8 cellular contexts compared by ENCODE assay signal in genomic region chr6:38671885-38672467, GRCh38. TPM values are rescaled to one million over a fixed set of nuclear protein-coding genes. Genes with fewer than 3 reads are reported as not detected.
DNase-seq lines count a peak whose midpoint lies in the region; ATAC-seq and TF ChIP-seq lines count a peak whose summit lies in the region.

No MANE protein-coding gene starts in this region.

- H3K14ac ChIP-seq in neuronal stem cell (ENCODE audit: low read length) = no peak overlapping the region

- H3K23ac ChIP-seq in neuronal stem cell (ENCODE audit: low read depth, low read length, poor library complexity) = no peak overlapping the region

- no peak overlapping the region for H2BK15ac ChIP-seq in neuronal stem cell (ENCODE audit: low read length)

- peaks cover 0 to 6% (median 0%) of the 10 kb centered on the region in 7 donors for H3K9me3 Mint-ChIP-seq in CD14-positive monocyte

- H2BK12ac ChIP-seq in neuronal stem cell (ENCODE audit: low read length) = no peak overlapping the region

- H2AK5ac ChIP-seq in neuronal stem cell (ENCODE audit: low read depth, low read length) = no peak overlapping the region

- no peak overlapping the region for H4K8ac ChIP-seq in neuronal stem cell (ENCODE audit: low read depth, low read length)

- H3K4me2 ChIP-seq in fibroblast of lung (ENCODE audit: extremely low read depth, insufficient read depth, low read length) (no peak overlapping the region), neuronal stem cell (ENCODE audit: insufficient read depth, low read length, poor library complexity, severe bottlenecking) (no peak overlapping the region)

- H3K36me3 ChIP-seq in fibroblast of lung (ENCODE audit: control insufficient read depth, insufficient read depth, low read length) (no peaks in the 10 kb centered on the region), neuronal stem cell (replicated peaks in 1 of 2; ENCODE audit: control insufficient read depth in 2 of 2, insufficient read depth in 2 of 2, low read length in 2 of 2) (peaks cover 10 to 29% of the 10 kb centered on the region in 2 donors)

- H3K9ac ChIP-seq in fibroblast of lung (ENCODE audit: insufficient read depth, low read length) (no peak overlapping the region), neuronal stem cell (ENCODE audit: low read depth, low read length, poor library complexity) (no peak overlapping the region)

- intact Hi-C loops in CD14-positive monocyte (cut with micrococcal nuclease) = no loop called here

- H4K91ac ChIP-seq in neuronal stem cell (ENCODE audit: low read depth, low read length, poor library complexity) = no peak overlapping the region

- no peak overlapping the region for H2AFZ ChIP-seq in fibroblast of lung (ENCODE audit: low read length)
- no peak overlapping the region for H2AFZ ChIP-seq in neuronal stem cell (ENCODE audit: low read length)

- peaks cover 0 to 1% (median 0%) of the 10 kb centered on the region in 3 donors for H3K27me3 Mint-ChIP-seq in CD14-positive monocyte (ENCODE audit: low read depth in 3 of 3)

- TF ChIP-seq CTCF in CD14-positive monocyte (IDR thresholded peaks at IDR 0.05) (peak; percentile 70), fibroblast of lung (conservative IDR thresholded peaks at IDR 0.05 in 1 of 2, IDR thresholded peaks at IDR 0.05 in 1 of 2; ENCODE audit: low read depth in 1 of 2, low read length in 2 of 2) (peak; percentile 81 to 87)

- H3K79me2 ChIP-seq in fibroblast of lung (ENCODE audit: control insufficient read depth, insufficient read depth, low read length) = no peaks in the 10 kb centered on the region

- no peak overlapping the region for H3K4ac ChIP-seq in neuronal stem cell (ENCODE audit: low read length)

- H3K27me3 ChIP-seq in fibroblast of lung (ENCODE audit: control insufficient read depth, insufficient read depth, low read length) (no peaks in the 10 kb centered on the region), neuronal stem cell (ENCODE audit: control insufficient read depth in 3 of 3, insufficient read depth in 3 of 3, low read depth in 1 of 3, low read length in 3 of 3) (no peaks in the 10 kb centered on the region)

- H3K79me1 ChIP-seq in neuronal stem cell (ENCODE audit: low read depth, low read length) = no peaks in the 10 kb centered on the region

- no peaks in the 10 kb centered on the region for H4K20me1 ChIP-seq in fibroblast of lung (ENCODE audit: control insufficient read depth, extremely low read depth, insufficient read depth, low read length)

- H2BK5ac ChIP-seq in neuronal stem cell (ENCODE audit: low read length) = no peak overlapping the region

- no peak overlapping the region for H2BK120ac ChIP-seq in neuronal stem cell (ENCODE audit: low read depth, low read length)

- H3K27ac ChIP-seq in fibroblast of lung (ENCODE audit: insufficient read depth, low read length) (no peak overlapping the region), neuronal stem cell (replicated peaks; ENCODE audit: low read length) (no peak overlapping the region)

- peaks cover 14% of the 10 kb centered on the region for H3K4me1 Mint-ChIP-seq in CD14-positive monocyte

- no peak overlapping the region for H3K18ac ChIP-seq in neuronal stem cell (ENCODE audit: low read length)

- ATAC-seq in GM18502 (IDR thresholded peaks at IDR 0.05; ENCODE audit: poor library complexity, unreplicated experiment) (peak; percentile 84), HG02884 (IDR thresholded peaks at IDR 0.05; ENCODE audit: unreplicated experiment) (peak; percentile 83), HG03442 (IDR thresholded peaks at IDR 0.05; ENCODE audit: unreplicated experiment) (no peak)

- no peaks in the 10 kb centered on the region for H3K9me3 ChIP-seq in fibroblast of lung (ENCODE audit: control insufficient read depth, insufficient read depth, low read depth, low read length)
- peaks cover 0 to 2% of the 10 kb centered on the region in 2 donors for H3K9me3 ChIP-seq in neuronal stem cell (replicated peaks in 1 of 2; ENCODE audit: control insufficient read depth in 2 of 2, insufficient read depth in 1 of 2, low read depth in 1 of 2, low read length in 2 of 2)

- H3K27ac Mint-ChIP-seq in CD14-positive monocyte = no peak overlapping the region

- H3K4me3 Mint-ChIP-seq in CD14-positive monocyte = no peak overlapping the region

- H3K36me3 Mint-ChIP-seq in CD14-positive monocyte = peaks cover 16 to 18% of the 10 kb centered on the region in 2 donors

- DNase-seq in CD14-positive monocyte (ENCODE audit: low spot score) (no peak), NCI-H2227 (lab: John Stamatoyannopoulos, UW; ENCODE audit: unreplicated experiment) (peak; percentile 63), fibroblast of lung (ENCODE audit: low read depth in 2 of 2) (peak; percentile 43 to 77), neuronal stem cell (ENCODE audit: low spot score) (peak; percentile 17)
- DNase-seq in activated CD4-positive, alpha-beta T cell treated with anti-CD3 and anti-CD28 coated beads, Interleukin-2, amount 50 U/mL, for 48 hours = peak; percentile 12 to 26

- WGBS in neuronal stem cell (ENCODE audit: extremely low coverage in 2 of 2, insufficient read length in 2 of 2, insufficient replicate concordance in 1 of 2), 2 donors = no CpG with 5 or more reads among the region's 2 CpGs

- no peak overlapping the region for H3K4me3 ChIP-seq in fibroblast of lung (replicated peaks in 1 of 4; ENCODE audit: control extremely low read depth in 1 of 4, insufficient read depth in 1 of 4, low read depth in 3 of 4, low read length in 4 of 4)
- H3K4me3 ChIP-seq in neuronal stem cell (ENCODE audit: low read length in 2 of 2) = no peak overlapping the region

- no peaks in the 10 kb centered on the region for H3K4me1 ChIP-seq in fibroblast of lung (ENCODE audit: control insufficient read depth, extremely low read depth, insufficient read depth, low read length)
- H3K4me1 ChIP-seq in neuronal stem cell (ENCODE audit: control insufficient read depth in 2 of 2, insufficient read depth in 1 of 2, low read depth in 1 of 2, low read length in 2 of 2) = no peaks in the 10 kb centered on the region

RNA-seq across cellular contexts. Expression of gene GLO1, which starts 31.0 kb away (rescaled TPM):
- polyA plus RNA-seq in CD14-positive monocyte (10 to 100 TPM; 62.6 to 68.6 TPM), fibroblast of lung (140 and 143 TPM in 2 replicates)
- total RNA-seq in fibroblast of lung = 108 and 126 TPM in 2 replicates
- polyA plus RNA-seq in fibroblast of lung (2012) = 105 and 115 TPM in 2 replicates
- 4.8 and 5.3 TPM in 2 replicates for polyA minus RNA-seq in fibroblast of lung (ENCODE audit: low replicate concordance)
- 249 TPM for polyA plus RNA-seq in neuronal stem cell (2013, experiment 1 of 2)
- polyA plus RNA-seq in neuronal stem cell (2013, experiment 2 of 2) = 251 TPM

RNA-seq across cellular contexts. Expression of gene BTBD9, which starts 32.2 kb away (rescaled TPM):
- polyA plus RNA-seq in CD14-positive monocyte = 1 to 10 TPM; 6.2 to 7.5 TPM
- 8.2 and 13.4 TPM in 2 replicates for total RNA-seq in fibroblast of lung
- 5.2 and 7.7 TPM in 2 replicates for polyA plus RNA-seq in fibroblast of lung
- 4.9 and 6.2 TPM in 2 replicates for polyA plus RNA-seq in fibroblast of lung (2012)
- 14.5 and 15.0 TPM in 2 replicates for polyA minus RNA-seq in fibroblast of lung (ENCODE audit: low replicate concordance)
- 2.4 TPM for polyA plus RNA-seq in neuronal stem cell (2013, experiment 1 of 2)
- polyA plus RNA-seq in neuronal stem cell (2013, experiment 2 of 2) = 2.3 TPM

RNA-seq across cellular contexts. Expression of gene DNAH8, which starts 43.1 kb away (rescaled TPM):
- polyA plus RNA-seq in CD14-positive monocyte = not detected
- under 0.01 TPM in 2 replicates for total RNA-seq in fibroblast of lung
- not detected in 2 replicates for polyA plus RNA-seq in fibroblast of lung
- not detected in 2 replicates for polyA plus RNA-seq in fibroblast of lung (2012)
- not detected in 2 replicates for polyA minus RNA-seq in fibroblast of lung (ENCODE audit: low replicate concordance)
- 0.13 TPM for polyA plus RNA-seq in neuronal stem cell (2013, experiment 1 of 2)
- polyA plus RNA-seq in neuronal stem cell (2013, experiment 2 of 2) = 0.03 TPM
